ENCODE assay signal across 16 cellular contexts in the genomic region with DNA sequence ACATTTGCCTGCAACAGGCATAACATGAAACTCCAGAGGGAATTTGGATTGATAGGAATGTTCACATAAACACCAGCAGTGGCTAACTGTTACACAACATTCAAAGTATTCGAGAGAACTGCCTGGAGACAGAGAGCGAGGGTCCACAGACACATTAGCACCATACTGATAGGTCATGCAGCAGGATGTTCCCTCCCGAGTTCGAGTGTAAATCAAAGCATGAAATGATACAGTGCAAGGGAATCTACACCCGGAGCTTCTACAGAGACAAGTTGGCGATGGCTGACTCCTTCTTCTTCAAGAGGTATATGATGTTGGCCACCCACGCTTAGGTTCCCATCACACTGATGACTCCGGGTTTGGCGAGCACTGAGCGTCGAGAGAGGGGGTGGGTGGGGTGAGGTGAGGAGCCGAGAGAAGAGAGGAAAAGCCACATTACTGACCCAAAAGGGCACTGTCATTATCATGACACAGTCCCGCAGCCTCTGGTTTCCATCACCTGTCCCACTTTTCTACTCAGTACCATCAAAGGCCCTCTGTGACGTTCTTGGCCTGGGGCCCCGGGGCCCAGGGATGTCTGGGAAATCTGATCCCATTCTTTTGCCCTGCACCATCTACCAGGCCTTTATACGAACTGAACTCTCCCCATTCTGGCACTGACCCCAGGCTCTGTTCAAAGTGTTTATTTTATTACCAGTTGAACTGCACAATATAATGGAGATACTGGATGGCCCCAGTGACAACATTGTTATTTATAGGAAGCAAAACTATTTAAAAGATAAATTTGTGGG.
A peak's percentile ranks its signal among the peaks of the same experiment; 100 is the strongest.
DNase-seq lines count a peak whose midpoint lies in the region; ATAC-seq and TF ChIP-seq lines count a peak whose summit lies in the region.
"Had no signal": no experiment of that assay in that cellular context is flagged by ENCODE, and none has a peak within 500 bp of the region (broad histone marks: within the 10 kb centered on the region; RNA-seq: fewer than 3 reads in every experiment).

No MANE protein-coding gene starts in this region.

- no peaks in the 10 kb centered on the region for H3K4me1 Mint-ChIP-seq in CD4-positive, alpha-beta memory T cell
- H3K4me1 Mint-ChIP-seq: CD4-positive, CD25-positive, alpha-beta regulatory T cell; naive B cell had no signal

- H3K4me3 Mint-ChIP-seq in CD4-positive, alpha-beta memory T cell: no peak overlapping the region
- H3K4me3 Mint-ChIP-seq: CD4-positive, CD25-positive, alpha-beta regulatory T cell; naive B cell had no signal

- CTCF ChIA-PET in CD4-positive, alpha-beta memory T cell (lab: Charles Lee; ENCODE audit: partially characterized antibody): no interaction called here

- POLR2A ChIA-PET in CD4-positive, alpha-beta memory T cell (lab: Charles Lee; ENCODE audit: partially characterized antibody): no interaction called here

- H3K27ac ChIP-seq in gastrocnemius medialis: peak overlapping the region in 3 of 4 donors; percentile 7 to 72 (median 60)
- H3K27ac ChIP-seq in CD4-positive, alpha-beta memory T cell (ENCODE audit: low read depth, low read length): no peak overlapping the region

- H3K4me3 ChIP-seq in fibroblast of villous mesenchyme (ENCODE audit: low read depth, low read length) (no peak overlapping the region), gastrocnemius medialis (no peak overlapping the region)
- H3K4me3 ChIP-seq in CD4-positive, alpha-beta memory T cell (ENCODE audit: low read length in 2 of 2): no peak overlapping the region

- no peak for ATAC-seq in gastrocnemius medialis
- ATAC-seq: HCT116 had no signal

- no peak overlapping the region for H3K27ac Mint-ChIP-seq in CD4-positive, alpha-beta memory T cell
- H3K27ac Mint-ChIP-seq: activated T-helper 2 cell treated with anti-CD3 and anti-CD28 coated beads, Interferon-gamma antibody, Interleukin-2, Interleukin-4, amounts not matched to agents 10 μg/mL and 5 μg/mL and 100 μg/mL, durations not matched to agents 14 hours and 24 hours and 36 hours; CD4-positive, CD25-positive, alpha-beta regulatory T cell; naive B cell had no signal

- H3K27me3 Mint-ChIP-seq in CD4-positive, alpha-beta memory T cell: peaks cover 1 to 4% of the 10 kb centered on the region in 2 donors

- no peak for TF ChIP-seq CTCF in fibroblast of villous mesenchyme (IDR thresholded peaks at IDR 0.05; ENCODE audit: insufficient read depth, low read depth, low read length)
- TF ChIP-seq CTCF in gastrocnemius medialis (IDR thresholded peaks at IDR 0.05 in 4 of 5, conservative IDR thresholded peaks at IDR 0.05 in 1 of 5): no peak

- H3K36me3 ChIP-seq in gastrocnemius medialis: no peaks in the 10 kb centered on the region
- H3K36me3 ChIP-seq in CD4-positive, alpha-beta memory T cell (ENCODE audit: insufficient read depth, low read length): no peaks in the 10 kb centered on the region

- peaks cover 12 to 31% of the 10 kb centered on the region in 2 donors for H3K4me1 ChIP-seq in gastrocnemius medialis
- H3K4me1 ChIP-seq in CD4-positive, alpha-beta memory T cell (ENCODE audit: insufficient read depth, low read length): no peaks in the 10 kb centered on the region

- H3K9me3 ChIP-seq in gastrocnemius medialis: no peaks in the 10 kb centered on the region
- H3K9me3 ChIP-seq in CD4-positive, alpha-beta memory T cell (ENCODE audit: control insufficient read depth in 1 of 2, low read length in 2 of 2): no peaks in the 10 kb centered on the region

- TF ChIP-seq POLR2A in gastrocnemius medialis (IDR thresholded peaks at IDR 0.05): no peak

- in situ Hi-C loops in gastrocnemius medialis (cut with MboI; ENCODE audit: low sequenced_read_pairs in 4 of 4): no loop called here

- H3K36me3 Mint-ChIP-seq in CD4-positive, alpha-beta memory T cell: no peaks in the 10 kb centered on the region
- H3K36me3 Mint-ChIP-seq: naive B cell had no signal

- intact Hi-C loops in gastrocnemius medialis (cut with DNase I; ENCODE audit: low total_unique reads): loop anchor here (5.0 kb wide), 2 partner anchors 67 to 157 kb away; no protein-coding TSS in a partner anchor
- intact Hi-C loops in CD4-positive, alpha-beta memory T cell (cut with micrococcal nuclease): no loop called here

- peak; percentile 63 for DNase-seq in DMS53 (lab: John Stamatoyannopoulos, UW)
- DNase-seq in NCI-H69 (lab: John Stamatoyannopoulos, UW): peak; percentile 4
- peak; percentile 92 for DNase-seq in fibroblast of villous mesenchyme (ENCODE audit: low read depth)
- no peak for DNase-seq in gastrocnemius medialis
- no peak for DNase-seq in NCI-H1105 treated with DMSO at 0.1 percent for 48 hours (lab: John Stamatoyannopoulos, UW)
- no peak for DNase-seq in dermis blood vessel endothelial cell
- DNase-seq in CD4-positive, alpha-beta memory T cell: no peak
- DNase-seq in HK-2 (ENCODE audit: unreplicated experiment): no peak
- DNase-seq: CD4-positive, CD25-positive, alpha-beta regulatory T cell; Kasumi-1; naive B cell; NCI-H524 treated with DMSO at 0.1 percent for 48 hours; stimulated activated CD4-positive, alpha-beta T cell treated with anti-CD3 and anti-CD28 coated beads, Interleukin-15, amount 100 ng/mL, for 24 hours; stimulated activated naive CD4-positive, alpha-beta T cell had no signal

- no peaks in the 10 kb centered on the region for H3K9me3 Mint-ChIP-seq in CD4-positive, alpha-beta memory T cell
- H3K9me3 Mint-ChIP-seq: activated T-helper 2 cell treated with anti-CD3 and anti-CD28 coated beads, Interferon-gamma antibody, Interleukin-2, Interleukin-4, amounts not matched to agents 10 μg/mL and 5 μg/mL and 100 μg/mL, durations not matched to agents 14 hours and 24 hours and 36 hours; CD4-positive, CD25-positive, alpha-beta regulatory T cell had no signal

- no peaks in the 10 kb centered on the region for H3K27me3 ChIP-seq in gastrocnemius medialis
- no peaks in the 10 kb centered on the region for H3K27me3 ChIP-seq in CD4-positive, alpha-beta memory T cell (ENCODE audit: insufficient read depth, low read length)

Comparison
In these comparisons a context has a peak if more than half of its experiments do, and no peak if none do; other contexts are left out.
1. DNase-seq: peak in DMS53 (single experiment), NCI-H69 (single experiment) and fibroblast of villous mesenchyme (single experiment); none in gastrocnemius medialis (0 of 2), NCI-H1105 treated with DMSO at 0.1 percent for 48 hours (single experiment), dermis blood vessel endothelial cell (single experiment), CD4-positive, alpha-beta memory T cell (0 of 5) and HK-2 (single experiment).